In genomic region chr6:10722820-10723651, GRCh38 we compare ENCODE assay signal across 8 cellular contexts. TPM values are rescaled to one million over a fixed set of nuclear protein-coding genes. Genes with fewer than 3 reads are reported as not detected.
A peak's percentile ranks its signal among the peaks of the same experiment; 100 is the strongest.
DNase-seq lines count a peak whose midpoint lies in the region; ATAC-seq and TF ChIP-seq lines count a peak whose summit lies in the region.

Gene TMEM14C (plus strand): TSS chr6:10723070. CDS start chr6:10724614, 1,544 bp downstream.

- TF ChIP-seq POLR2A in GM15510 (IDR thresholded peaks at IDR 0.05; ENCODE audit: borderline replicate concordance, extremely low read depth, insufficient read length): peak; percentile 87
- TF ChIP-seq POLR2A in vagina (IDR thresholded peaks at IDR 0.05): peak in 1 of 2 donors; percentile 69

- TF ChIP-seq CTCF in ascending aorta (IDR thresholded peaks at IDR 0.05): no peak
- TF ChIP-seq CTCF in vagina (IDR thresholded peaks at IDR 0.05): no peak

- no peaks in the 10 kb centered on the region for H3K27me3 ChIP-seq in ascending aorta
- no peaks in the 10 kb centered on the region for H3K27me3 ChIP-seq in right cardiac atrium (ENCODE audit: control insufficient read depth, insufficient read depth)
- no peaks in the 10 kb centered on the region for H3K27me3 ChIP-seq in vagina

- H3K27ac ChIP-seq in ascending aorta (peak within 1 kb of the TSS; percentile 82 to 92), right cardiac atrium (ENCODE audit: low read length) (peak within 1 kb of the TSS; percentile 91), vagina (peak within 1 kb of the TSS; percentile 85)

- DNase-seq in NCI-H1694 treated with DMSO at 0.1 percent for 48 hours (lab: John Stamatoyannopoulos, UW): peak; percentile 87
- DNase-seq in ascending aorta (ENCODE audit: low spot score in 2 of 2): peak; percentile 95 to 100
- DNase-seq in right cardiac atrium: peak; percentile 99 to 100 (median 100)
- peak; percentile 95 for DNase-seq in putamen (ENCODE audit: low spot score)
- DNase-seq in vagina (ENCODE audit: extremely low spot score in 2 of 2): peak in 1 of 2 donors; percentile 98

- peaks cover 2 to 24% of the 10 kb centered on the region in 2 donors for H3K36me3 ChIP-seq in ascending aorta
- peaks cover 0 to 15% of the 10 kb centered on the region in 2 donors for H3K36me3 ChIP-seq in vagina

- H3K4me3 ChIP-seq in ascending aorta (peak within 1 kb of the TSS; percentile 66 to 91), right cardiac atrium (ENCODE audit: low read length) (peak within 1 kb of the TSS; percentile 51), vagina (peak within 1 kb of the TSS; percentile 74 to 82)

- under 1% methylated on average over 56 of the region's 56 CpGs for WGBS in right cardiac atrium

- intact Hi-C loops in T-helper 2 cell treated with Interferon-gamma antibody and Interleukin-4, amounts not matched to agents 100 ng/mL and 5 ng/mL, for 36 hours (cut with micrococcal nuclease): loop anchor here (1.0 kb wide), 2 partner anchors 24 to 115 kb away; partner anchors contain the start of genes MAK and TMEM14B
- intact Hi-C loops in ascending aorta (cut with DNase I) (loop anchor here (1.0 kb wide), 3 partner anchors 24 to 213 kb away; partner anchors contain the start of genes C6orf52, PAK1IP1 and TMEM14B), right cardiac atrium (cut with DNase I) (no loop called here), vagina (cut with DNase I) (loop anchor here (2.0 kb wide), 1 partner anchor 24 kb away; the partner anchor contains the start of gene TMEM14B)

- H3K9me3 ChIP-seq in ascending aorta (peaks cover 0 to 6% of the 10 kb centered on the region in 2 donors), right cardiac atrium (ENCODE audit: control insufficient read depth, low read length) (no peaks in the 10 kb centered on the region), vagina (no peaks in the 10 kb centered on the region)

- ATAC-seq in HG02885 (IDR thresholded peaks at IDR 0.05; ENCODE audit: poor library complexity, unreplicated experiment) (peak; percentile 94), right cardiac atrium (peak; percentile 99)

- H3K4me1 ChIP-seq in ascending aorta (peaks cover 7 to 20% of the 10 kb centered on the region in 2 donors), right cardiac atrium (ENCODE audit: control insufficient read depth, insufficient read depth, low read length) (peaks cover 3% of the 10 kb centered on the region), vagina (peaks cover 50% of the 10 kb centered on the region)

RNA-seq across cellular contexts. Expression of gene TMEM14C, which starts in this region (rescaled TPM):
- total RNA-seq in T-helper 2 cell treated with Interferon-gamma antibody and Interleukin-4, amounts not matched to agents 100 ng/mL and 5 ng/mL, for 36 hours: 62.9 and 67.8 TPM in 2 replicates
- total RNA-seq in ascending aorta (79.6 TPM), right cardiac atrium (100 to 1,000 TPM; 102 to 119 (median 109) TPM), vagina (95.8 TPM)
- 174 TPM for polyA plus RNA-seq in right cardiac atrium

Comparison
In these comparisons a context has a peak if more than half of its experiments do, and no peak if none do; other contexts are left out.
1. intact Hi-C loops: an anchor here in T-helper 2 cell treated with Interferon-gamma antibody and Interleukin-4, amounts not matched to agents 100 ng/mL and 5 ng/mL, for 36 hours (1.0 kb wide), ascending aorta (1.0 kb wide) and vagina (2.0 kb wide); none called in right cardiac atrium.